Comparison of ENCODE assay signal across 9 cellular contexts in the genomic region with DNA sequence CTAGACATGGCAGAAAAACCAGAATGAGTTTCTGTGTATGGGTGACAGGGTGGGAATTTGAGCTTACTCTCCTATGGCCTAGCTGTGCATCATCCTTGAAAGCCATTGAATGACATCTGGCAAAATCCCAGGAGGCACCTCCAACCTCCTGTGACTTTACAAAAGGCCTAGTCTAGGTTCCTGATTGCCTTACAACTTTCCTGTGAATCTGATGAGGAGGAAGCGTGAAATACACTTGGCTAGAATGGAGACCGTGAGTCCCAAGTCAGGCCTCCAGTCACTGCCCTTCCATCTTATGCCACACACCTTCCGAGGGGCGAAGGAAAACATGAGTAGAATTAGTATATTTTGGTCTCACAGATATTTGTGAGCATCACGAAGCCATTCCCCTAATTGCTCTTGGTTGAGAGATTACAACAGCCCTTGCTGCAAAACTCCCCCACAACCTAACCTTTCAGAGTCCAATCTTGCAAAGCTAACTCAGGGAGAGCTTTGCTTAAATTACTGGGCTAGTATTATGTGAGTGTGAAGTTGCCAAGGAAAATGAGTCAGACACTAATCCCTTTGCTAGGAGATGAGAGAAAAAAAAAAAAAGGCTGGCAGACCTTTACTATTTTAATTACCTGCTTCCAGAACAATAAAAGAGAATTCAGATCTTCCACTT. TPM values are rescaled to one million over a fixed set of nuclear protein-coding genes. Genes with fewer than 3 reads are reported as not detected.
A peak's percentile ranks its signal among the peaks of the same experiment; 100 is the strongest.
DNase-seq lines count a peak whose midpoint lies in the region; ATAC-seq and TF ChIP-seq lines count a peak whose summit lies in the region.
"Had no signal": no experiment of that assay in that cellular context is flagged by ENCODE, and none has a peak within 500 bp of the region (broad histone marks: within the 10 kb centered on the region; RNA-seq: fewer than 3 reads in every experiment).

No MANE protein-coding gene starts in this region.

- CTCF ChIA-PET in HEK293 (lab: Yijun Ruan, JAX) = interaction anchor here (0.6 to 0.7 kb wide), 2 partner anchors 15 to 512 kb away, joined by 4 to 5 read pairs; no protein-coding TSS in a partner anchor

- peaks cover 15% of the 10 kb centered on the region for H3K4me1 ChIP-seq in HEK293 (ENCODE audit: control insufficient read depth, insufficient read depth, low read length)
- H3K4me1 ChIP-seq in sigmoid colon = peaks cover 0 to 22% (median 17%) of the 10 kb centered on the region in 4 donors

- POLR2A ChIA-PET in HEK293 (lab: Yijun Ruan, JAX) = no interaction called here

- ATAC-seq in GM21576 (IDR thresholded peaks at IDR 0.05; ENCODE audit: unreplicated experiment) (no peak), GM21360 (IDR thresholded peaks at IDR 0.05; ENCODE audit: unreplicated experiment) (no peak)

- H3K36me3 ChIP-seq in HEK293 (ENCODE audit: control insufficient read depth in 2 of 2, insufficient read depth in 1 of 2, low read length in 2 of 2) (no peaks in the 10 kb centered on the region), WERI-Rb-1 (no peaks in the 10 kb centered on the region), sigmoid colon (no peaks in the 10 kb centered on the region)
- H3K36me3 ChIP-seq: spleen had no signal

- 28 to 71% methylated on average over 5 of the region's 5 CpGs for WGBS in sigmoid colon, 2 donors

- no peak for TF ChIP-seq POLR2A in sigmoid colon (IDR thresholded peaks at IDR 0.05)

- H3K27ac ChIP-seq in HEK293 (ENCODE audit: extremely low read depth, low read depth, low read length) (no peak overlapping the region), WERI-Rb-1 (peak overlapping the region; percentile 69), sigmoid colon (peak overlapping the region; percentile 30 to 63 (median 44))
- H3K27ac ChIP-seq: spleen had no signal

- H3K4me3 ChIP-seq in HEK293 (ENCODE audit: low read depth, low read length) = no peak overlapping the region
- no peak overlapping the region for H3K4me3 ChIP-seq in WERI-Rb-1 (ENCODE audit: low read depth, low read length)
- H3K4me3 ChIP-seq in sigmoid colon = no peak overlapping the region
- H3K4me3 ChIP-seq: spleen had no signal

- intact Hi-C loops in sigmoid colon (cut with DNase I) = no loop called here

- no peak for TF ChIP-seq EP300 in sigmoid colon (IDR thresholded peaks at IDR 0.05)

- TF ChIP-seq CTCF in HEK293 (tag by site-specific recombination; IDR thresholded peaks at IDR 0.05) = no peak
- no peak for TF ChIP-seq CTCF in WERI-Rb-1 (IDR thresholded peaks at IDR 0.05; ENCODE audit: low read depth, low read length)
- TF ChIP-seq CTCF in sigmoid colon (IDR thresholded peaks at IDR 0.05) = no peak

- H3K27me3 ChIP-seq in WERI-Rb-1 (ENCODE audit: insufficient read depth, low read depth, severe bottlenecking) (no peaks in the 10 kb centered on the region), sigmoid colon (no peaks in the 10 kb centered on the region)
- H3K27me3 ChIP-seq: spleen had no signal

- H3K9me3 ChIP-seq in HEK293 (ENCODE audit: control insufficient read depth, insufficient read depth, low read depth, low read length) (no peaks in the 10 kb centered on the region), WERI-Rb-1 (ENCODE audit: severe bottlenecking) (no peaks in the 10 kb centered on the region), sigmoid colon (no peaks in the 10 kb centered on the region)
- H3K9me3 ChIP-seq: spleen had no signal

- DNase-seq in WERI-Rb-1 = peak; percentile 50
- peak; percentile 12 for DNase-seq in glomerular visceral epithelial cell (ENCODE audit: extremely low spot score)
- DNase-seq in sigmoid colon = no peak
- no peak for DNase-seq in KG1 (lab: John Stamatoyannopoulos, UW)
- DNase-seq: spleen; stimulated activated naive CD8-positive, alpha-beta T cell treated with anti-CD3 and anti-CD28 coated beads, Interleukin-15, Interleukin-2, amounts not matched to agents 100 U/mL and 50 U/mL, for 24 hours had no signal

TF ChIP-seq in HEK293, 187 proteins besides CTCF, POLR2A, EP300 and RAD21 (continues in another document):
- TF ChIP-seq, protein P1, sequence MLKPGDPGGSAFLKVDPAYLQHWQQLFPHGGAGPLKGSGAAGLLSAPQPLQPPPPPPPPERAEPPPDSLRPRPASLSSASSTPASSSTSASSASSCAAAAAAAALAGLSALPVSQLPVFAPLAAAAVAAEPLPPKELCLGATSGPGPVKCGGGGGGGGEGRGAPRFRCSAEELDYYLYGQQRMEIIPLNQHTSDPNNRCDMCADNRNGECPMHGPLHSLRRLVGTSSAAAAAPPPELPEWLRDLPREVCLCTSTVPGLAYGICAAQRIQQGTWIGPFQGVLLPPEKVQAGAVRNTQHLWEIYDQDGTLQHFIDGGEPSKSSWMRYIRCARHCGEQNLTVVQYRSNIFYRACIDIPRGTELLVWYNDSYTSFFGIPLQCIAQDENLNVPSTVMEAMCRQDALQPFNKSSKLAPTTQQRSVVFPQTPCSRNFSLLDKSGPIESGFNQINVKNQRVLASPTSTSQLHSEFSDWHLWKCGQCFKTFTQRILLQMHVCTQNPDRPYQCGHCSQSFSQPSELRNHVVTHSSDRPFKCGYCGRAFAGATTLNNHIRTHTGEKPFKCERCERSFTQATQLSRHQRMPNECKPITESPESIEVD (tag by site-specific recombination; IDR thresholded peaks at IDR 0.05) = peak; percentile 63
- TF ChIP-seq, protein P2, sequence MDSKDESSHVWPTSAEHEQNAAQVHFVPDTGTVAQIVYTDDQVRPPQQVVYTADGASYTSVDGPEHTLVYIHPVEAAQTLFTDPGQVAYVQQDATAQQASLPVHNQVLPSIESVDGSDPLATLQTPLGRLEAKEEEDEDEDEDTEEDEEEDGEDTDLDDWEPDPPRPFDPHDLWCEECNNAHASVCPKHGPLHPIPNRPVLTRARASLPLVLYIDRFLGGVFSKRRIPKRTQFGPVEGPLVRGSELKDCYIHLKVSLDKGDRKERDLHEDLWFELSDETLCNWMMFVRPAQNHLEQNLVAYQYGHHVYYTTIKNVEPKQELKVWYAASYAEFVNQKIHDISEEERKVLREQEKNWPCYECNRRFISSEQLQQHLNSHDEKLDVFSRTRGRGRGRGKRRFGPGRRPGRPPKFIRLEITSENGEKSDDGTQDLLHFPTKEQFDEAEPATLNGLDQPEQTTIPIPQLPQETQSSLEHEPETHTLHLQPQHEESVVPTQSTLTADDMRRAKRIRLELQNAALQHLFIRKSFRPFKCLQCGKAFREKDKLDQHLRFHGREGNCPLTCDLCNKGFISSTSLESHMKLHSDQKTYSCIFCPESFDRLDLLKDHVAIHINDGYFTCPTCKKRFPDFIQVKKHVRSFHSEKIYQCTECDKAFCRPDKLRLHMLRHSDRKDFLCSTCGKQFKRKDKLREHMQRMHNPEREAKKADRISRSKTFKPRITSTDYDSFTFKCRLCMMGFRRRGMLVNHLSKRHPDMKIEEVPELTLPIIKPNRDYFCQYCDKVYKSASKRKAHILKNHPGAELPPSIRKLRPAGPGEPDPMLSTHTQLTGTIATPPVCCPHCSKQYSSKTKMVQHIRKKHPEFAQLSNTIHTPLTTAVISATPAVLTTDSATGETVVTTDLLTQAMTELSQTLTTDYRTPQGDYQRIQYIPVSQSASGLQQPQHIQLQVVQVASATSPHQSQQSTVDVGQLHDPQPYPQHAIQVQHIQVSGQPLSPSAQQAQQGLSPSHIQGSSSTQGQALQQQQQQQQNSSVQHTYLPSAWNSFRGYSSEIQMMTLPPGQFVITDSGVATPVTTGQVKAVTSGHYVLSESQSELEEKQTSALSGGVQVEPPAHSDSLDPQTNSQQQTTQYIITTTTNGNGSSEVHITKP (tag by site-specific recombination; IDR thresholded peaks at IDR 0.05) = peak; percentile 41
- TF ChIP-seq, protein P3, sequence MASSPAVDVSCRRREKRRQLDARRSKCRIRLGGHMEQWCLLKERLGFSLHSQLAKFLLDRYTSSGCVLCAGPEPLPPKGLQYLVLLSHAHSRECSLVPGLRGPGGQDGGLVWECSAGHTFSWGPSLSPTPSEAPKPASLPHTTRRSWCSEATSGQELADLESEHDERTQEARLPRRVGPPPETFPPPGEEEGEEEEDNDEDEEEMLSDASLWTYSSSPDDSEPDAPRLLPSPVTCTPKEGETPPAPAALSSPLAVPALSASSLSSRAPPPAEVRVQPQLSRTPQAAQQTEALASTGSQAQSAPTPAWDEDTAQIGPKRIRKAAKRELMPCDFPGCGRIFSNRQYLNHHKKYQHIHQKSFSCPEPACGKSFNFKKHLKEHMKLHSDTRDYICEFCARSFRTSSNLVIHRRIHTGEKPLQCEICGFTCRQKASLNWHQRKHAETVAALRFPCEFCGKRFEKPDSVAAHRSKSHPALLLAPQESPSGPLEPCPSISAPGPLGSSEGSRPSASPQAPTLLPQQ (tag by site-specific recombination; IDR thresholded peaks at IDR 0.05) = peak; percentile 89
- TF ChIP-seq ZNF391 (tag by site-specific recombination; IDR thresholded peaks at IDR 0.05; ENCODE audit: borderline replicate concordance, low read depth) (no peak), OSR2 (tag by site-specific recombination; IDR thresholded peaks at IDR 0.05) (peak; percentile 51), ZFP69B (tag by site-specific recombination; IDR thresholded peaks at IDR 0.05) (peak; percentile 60), HOXD13 (CRISPR knock-in tag; IDR thresholded peaks at IDR 0.05; ENCODE audit: borderline replicate concordance) (no peak), ZNF600 (tag by site-specific recombination; IDR thresholded peaks at IDR 0.05) (peak; percentile 54; the same call in 1 of the 2 replicates)
- TF ChIP-seq, protein P4, sequence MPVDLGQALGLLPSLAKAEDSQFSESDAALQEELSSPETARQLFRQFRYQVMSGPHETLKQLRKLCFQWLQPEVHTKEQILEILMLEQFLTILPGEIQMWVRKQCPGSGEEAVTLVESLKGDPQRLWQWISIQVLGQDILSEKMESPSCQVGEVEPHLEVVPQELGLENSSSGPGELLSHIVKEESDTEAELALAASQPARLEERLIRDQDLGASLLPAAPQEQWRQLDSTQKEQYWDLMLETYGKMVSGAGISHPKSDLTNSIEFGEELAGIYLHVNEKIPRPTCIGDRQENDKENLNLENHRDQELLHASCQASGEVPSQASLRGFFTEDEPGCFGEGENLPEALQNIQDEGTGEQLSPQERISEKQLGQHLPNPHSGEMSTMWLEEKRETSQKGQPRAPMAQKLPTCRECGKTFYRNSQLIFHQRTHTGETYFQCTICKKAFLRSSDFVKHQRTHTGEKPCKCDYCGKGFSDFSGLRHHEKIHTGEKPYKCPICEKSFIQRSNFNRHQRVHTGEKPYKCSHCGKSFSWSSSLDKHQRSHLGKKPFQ (tag by site-specific recombination; IDR thresholded peaks at IDR 0.05) = peak; percentile 50; the same call in 1 of the 2 replicates

RNA-seq across cellular contexts. Expression of a gene that starts 36.3 kb away (rescaled TPM):
- 10 to 100 TPM; 44.6 to 70.6 (median 49.9) TPM for total RNA-seq in sigmoid colon
- polyA plus RNA-seq in sigmoid colon = 10 to 100 TPM in 1 of 3 donors, 1 to 10 TPM in 2; 4.9 to 17.6 (median 5.4) TPM

Comparison
In these comparisons a context has a peak if more than half of its experiments do, and no peak if none do; other contexts are left out.
1. DNase-seq: peak in WERI-Rb-1 (single experiment) and glomerular visceral epithelial cell (single experiment); none in sigmoid colon (single experiment) and KG1 (single experiment).